In the genomic region with DNA sequence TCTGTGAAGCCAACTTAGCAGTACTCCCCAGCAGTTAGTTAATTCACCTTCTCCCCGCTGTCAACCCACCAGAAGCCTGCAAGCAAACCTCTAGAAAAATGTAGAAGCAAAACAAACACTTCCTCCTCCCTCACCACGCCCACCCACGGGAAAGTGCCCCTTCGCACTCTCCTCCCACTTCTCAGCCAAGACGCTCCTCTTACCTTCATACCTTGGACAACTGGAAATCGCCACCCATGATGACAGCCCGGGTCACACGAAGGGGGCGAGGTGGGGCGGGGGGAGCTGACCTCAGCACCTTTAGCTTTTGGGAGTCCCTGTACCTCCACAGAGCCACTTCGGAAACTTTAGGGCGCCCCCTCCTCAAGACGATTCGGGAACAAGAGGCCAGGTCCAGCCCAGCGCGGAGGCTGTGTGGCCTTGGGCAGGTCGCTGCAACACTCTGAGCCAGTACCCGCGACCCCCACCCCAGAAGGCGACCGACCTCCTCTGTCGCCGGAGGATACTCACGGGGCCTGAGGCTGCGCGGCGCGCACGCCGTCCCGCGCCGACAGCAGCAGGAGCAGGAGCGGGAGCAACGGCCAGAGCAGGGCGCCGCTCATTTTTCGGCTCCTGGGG, we compare ENCODE assay signal across 9 cellular contexts. TPM values are rescaled to one million over a fixed set of nuclear protein-coding genes. Genes with fewer than 3 reads are reported as not detected.
DNase-seq lines count a peak whose midpoint lies in the region; ATAC-seq and TF ChIP-seq lines count a peak whose summit lies in the region.
"Had no signal": no experiment of that assay in that cellular context is flagged by ENCODE, and none has a peak within 500 bp of the region (broad histone marks: within the 10 kb centered on the region; RNA-seq: fewer than 3 reads in every experiment).

No MANE protein-coding gene starts in this region.

- intact Hi-C loops in activated CD4-positive, alpha-beta T cell treated with anti-CD3 and anti-CD28 coated beads, Interleukin-2, amount 10 ng/mL, durations not matched to agents 24 days and 14 days (cut with micrococcal nuclease), result no loop called here
- intact Hi-C loops in stomach (cut with DNase I; ENCODE audit: low total_unique reads), result no loop called here

- TF ChIP-seq EP300 in stomach (IDR thresholded peaks at IDR 0.05), result no peak

- H3K27ac Mint-ChIP-seq in activated CD4-positive, alpha-beta T cell treated with anti-CD3 and anti-CD28 coated beads, Interleukin-2, amount 10 ng/mL, durations not matched to agents 24 days and 14 days, result no peak overlapping the region
- no peak overlapping the region for H3K27ac Mint-ChIP-seq in activated CD4-positive, alpha-beta T cell treated with anti-CD3 and anti-CD28 coated beads, Interleukin-2, amount 10 ng/mL, durations not matched to agents 7 days and 5 days
- no peak overlapping the region for H3K27ac Mint-ChIP-seq in activated naive CD8-positive, alpha-beta T cell
- H3K27ac Mint-ChIP-seq: activated naive CD4-positive, alpha-beta T cell treated with anti-CD3 and anti-CD28 coated beads, Interleukin-2, amount 50 U/mL, for 72 hours had no signal

- ATAC-seq in HG03432 (IDR thresholded peaks at IDR 0.05; ENCODE audit: unreplicated experiment) (no peak), HG02840 (IDR thresholded peaks at IDR 0.05; ENCODE audit: low FRiP score, unreplicated experiment) (no peak)

- peaks cover 42% of the 10 kb centered on the region for H3K27me3 Mint-ChIP-seq in activated CD4-positive, alpha-beta T cell treated with anti-CD3 and anti-CD28 coated beads, Interleukin-2, amount 10 ng/mL, durations not matched to agents 24 days and 14 days
- peaks cover 42% of the 10 kb centered on the region for H3K27me3 Mint-ChIP-seq in activated CD4-positive, alpha-beta T cell treated with anti-CD3 and anti-CD28 coated beads, Interleukin-2, amount 10 ng/mL, durations not matched to agents 7 days and 5 days
- H3K27me3 Mint-ChIP-seq in activated naive CD8-positive, alpha-beta T cell, result peaks cover 2% of the 10 kb centered on the region

- H3K4me1 ChIP-seq in stomach, result peaks cover 6 to 15% (median 11%) of the 10 kb centered on the region in 4 donors

- no peak for TF ChIP-seq CTCF in stomach (IDR thresholded peaks at IDR 0.05)

- H3K27me3 ChIP-seq in stomach, result peaks cover 0 to 84% (median 47%) of the 10 kb centered on the region in 3 donors

- H3K36me3 Mint-ChIP-seq in activated CD4-positive, alpha-beta T cell treated with anti-CD3 and anti-CD28 coated beads, Interleukin-2, amount 10 ng/mL, durations not matched to agents 24 days and 14 days (ENCODE audit: low read depth), result peaks cover 2% of the 10 kb centered on the region
- no peaks in the 10 kb centered on the region for H3K36me3 Mint-ChIP-seq in activated CD4-positive, alpha-beta T cell treated with anti-CD3 and anti-CD28 coated beads, Interleukin-2, amount 10 ng/mL, durations not matched to agents 7 days and 5 days (ENCODE audit: low read depth)
- peaks cover 8% of the 10 kb centered on the region for H3K36me3 Mint-ChIP-seq in activated naive CD8-positive, alpha-beta T cell

- peaks cover 8 to 24% (median 21%) of the 10 kb centered on the region in 4 donors for H3K9me3 ChIP-seq in stomach

- WGBS in stomach, 5 donors, result 1 to 4% (median 1%) methylated on average over 11 to 38 of the region's 38 CpGs

- no peak for DNase-seq in activated CD4-positive, alpha-beta T cell treated with anti-CD3 and anti-CD28 coated beads, Interleukin-2, amount 10 ng/mL, durations not matched to agents 24 days and 14 days
- no peak for DNase-seq in activated CD4-positive, alpha-beta T cell treated with anti-CD3 and anti-CD28 coated beads, Interleukin-2, amount 10 ng/mL, durations not matched to agents 7 days and 5 days
- DNase-seq in left kidney (ENCODE audit: low read depth, low spot score) (peak; percentile 82), stomach (no peak), DMS114 treated with DMSO at 0.1 percent for 48 hours (lab: John Stamatoyannopoulos, UW; ENCODE audit: unreplicated experiment) (no peak)

- H3K4me3 ChIP-seq in stomach, result peak overlapping the region in 3 of 4 donors; percentile 11 to 28 (median 20)

- CTCF ChIA-PET in activated CD4-positive, alpha-beta T cell treated with anti-CD3 and anti-CD28 coated beads, Interleukin-2, amount 10 ng/mL, durations not matched to agents 7 days and 5 days (lab: Charles Lee), result no interaction called here

- peaks cover 3% of the 10 kb centered on the region for H3K9me3 Mint-ChIP-seq in activated CD4-positive, alpha-beta T cell treated with anti-CD3 and anti-CD28 coated beads, Interleukin-2, amount 10 ng/mL, durations not matched to agents 24 days and 14 days
- peaks cover 17% of the 10 kb centered on the region for H3K9me3 Mint-ChIP-seq in activated CD4-positive, alpha-beta T cell treated with anti-CD3 and anti-CD28 coated beads, Interleukin-2, amount 10 ng/mL, durations not matched to agents 7 days and 5 days
- H3K9me3 Mint-ChIP-seq in activated naive CD8-positive, alpha-beta T cell (ENCODE audit: low read depth), result peaks cover 4% of the 10 kb centered on the region

- no peak for TF ChIP-seq POLR2A in stomach (IDR thresholded peaks at IDR 0.05)

- peak overlapping the region; percentile 28 for H3K4me3 Mint-ChIP-seq in activated CD4-positive, alpha-beta T cell treated with anti-CD3 and anti-CD28 coated beads, Interleukin-2, amount 10 ng/mL, durations not matched to agents 24 days and 14 days
- H3K4me3 Mint-ChIP-seq in activated CD4-positive, alpha-beta T cell treated with anti-CD3 and anti-CD28 coated beads, Interleukin-2, amount 10 ng/mL, durations not matched to agents 7 days and 5 days, result no peak overlapping the region
- peak overlapping the region; percentile 82 for H3K4me3 Mint-ChIP-seq in activated naive CD8-positive, alpha-beta T cell

- peaks cover 2% of the 10 kb centered on the region for H3K4me1 Mint-ChIP-seq in activated CD4-positive, alpha-beta T cell treated with anti-CD3 and anti-CD28 coated beads, Interleukin-2, amount 10 ng/mL, durations not matched to agents 24 days and 14 days
- H3K4me1 Mint-ChIP-seq in activated CD4-positive, alpha-beta T cell treated with anti-CD3 and anti-CD28 coated beads, Interleukin-2, amount 10 ng/mL, durations not matched to agents 7 days and 5 days, result no peaks in the 10 kb centered on the region
- H3K4me1 Mint-ChIP-seq in activated naive CD8-positive, alpha-beta T cell (ENCODE audit: low read depth), result peaks cover 12% of the 10 kb centered on the region

- no peaks in the 10 kb centered on the region for H3K36me3 ChIP-seq in stomach

- POLR2A ChIA-PET in activated CD4-positive, alpha-beta T cell treated with anti-CD3 and anti-CD28 coated beads, Interleukin-2, amount 10 ng/mL, durations not matched to agents 7 days and 5 days (lab: Charles Lee), result no interaction called here

- H3K27ac ChIP-seq in stomach, result no peak overlapping the region

RNA-seq across cellular contexts. Expression of gene CPAMD8, which starts 0.5 kb away (rescaled TPM):
- 0.28 and 0.33 TPM in 2 replicates for total RNA-seq in activated CD4-positive, alpha-beta T cell treated with anti-CD3 and anti-CD28 coated beads, Interleukin-2, amount 10 ng/mL, durations not matched to agents 24 days and 14 days
- under 1 TPM; 0.22 to 0.60 TPM for total RNA-seq in activated CD4-positive, alpha-beta T cell treated with anti-CD3 and anti-CD28 coated beads, Interleukin-2, amount 10 ng/mL, durations not matched to agents 7 days and 5 days
- total RNA-seq in stomach, result 100 to 1,000 TPM in 1 of 5 donors, 10 to 100 TPM in 3, under 1 TPM in 1; 0.43 to 221 (median 13.2) TPM
- 1 to 10 TPM; 2.1 to 6.6 (median 2.3) TPM for polyA plus RNA-seq in stomach

RNA-seq across cellular contexts. Expression of gene HAUS8, which starts 49.1 kb away (rescaled TPM):
- total RNA-seq in activated CD4-positive, alpha-beta T cell treated with anti-CD3 and anti-CD28 coated beads, Interleukin-2, amount 10 ng/mL, durations not matched to agents 24 days and 14 days, result 32.5 and 35.0 TPM in 2 replicates
- 10 to 100 TPM; 46.3 to 47.4 TPM for total RNA-seq in activated CD4-positive, alpha-beta T cell treated with anti-CD3 and anti-CD28 coated beads, Interleukin-2, amount 10 ng/mL, durations not matched to agents 7 days and 5 days
- 10 to 100 TPM in 1 of 5 donors, 1 to 10 TPM in 3, under 1 TPM in 1; 0.45 to 27.2 (median 8.3) TPM for total RNA-seq in stomach
- 10 to 100 TPM in 1 of 3 donors, 1 to 10 TPM in 2; 9.2 to 11.9 (median 9.4) TPM for polyA plus RNA-seq in stomach

RNA-seq across cellular contexts. Expression of gene MYO9B, which starts 49.4 kb away (rescaled TPM):
- total RNA-seq in activated CD4-positive, alpha-beta T cell treated with anti-CD3 and anti-CD28 coated beads, Interleukin-2, amount 10 ng/mL, durations not matched to agents 24 days and 14 days, result 120 TPM in 2 replicates
- total RNA-seq in activated CD4-positive, alpha-beta T cell treated with anti-CD3 and anti-CD28 coated beads, Interleukin-2, amount 10 ng/mL, durations not matched to agents 7 days and 5 days, result 100 to 1,000 TPM; 217 to 218 TPM
- 100 to 1,000 TPM in 3 of 5 donors, 10 to 100 TPM in 2; 43.0 to 265 (median 156) TPM for total RNA-seq in stomach
- 10 to 100 TPM; 30.2 to 35.6 (median 30.6) TPM for polyA plus RNA-seq in stomach
